In the genomic region with DNA sequence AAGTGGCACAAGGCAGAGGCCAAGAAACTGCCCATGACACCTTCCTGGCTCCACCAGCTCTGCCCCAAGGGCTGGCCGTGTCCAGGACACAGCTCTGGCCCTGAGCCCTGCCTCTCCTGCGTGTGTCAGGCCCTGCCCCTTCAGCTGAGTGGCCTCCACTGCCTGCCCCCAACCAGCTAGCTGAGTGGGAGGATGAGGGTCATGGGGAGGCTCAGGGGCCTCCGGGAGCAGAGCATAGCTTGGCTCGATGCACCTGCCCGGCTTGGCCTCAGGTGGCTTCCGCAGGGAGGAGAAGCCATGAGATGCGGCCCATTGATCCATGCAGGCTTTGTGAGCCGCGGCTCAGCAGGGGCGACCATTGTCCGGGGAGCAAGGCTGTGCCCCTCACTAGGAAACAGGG, we compare ENCODE assay signal across 8 cellular contexts.
"Had no signal": no experiment of that assay in that cellular context is flagged by ENCODE, and none has a peak within 500 bp of the region (broad histone marks: within the 10 kb centered on the region; RNA-seq: fewer than 3 reads in every experiment).

No MANE protein-coding gene starts in this region.

- H3K36me3 ChIP-seq: HAP-1 had no signal

- H3K9ac ChIP-seq: GM23248 had no signal

- H3K4me2 ChIP-seq: GM23338 had no signal

- DNase-seq: GM23248, GOT3, H7, H9, HCEC 1CT, HFFc6 had no signal

- H3K27ac ChIP-seq: GM23248 had no signal

- H2AFZ ChIP-seq: GM23248, GM23338 had no signal

- H3K9me3 ChIP-seq: HAP-1 had no signal

- H3K4me3 ChIP-seq: GM23248, GM23338, HAP-1 had no signal

- H3K4me1 ChIP-seq: HAP-1 had no signal
